ENCODE assay signal across 18 cellular contexts in genomic region chr20:57985278-57985677, GRCh38.
DNase-seq lines count a peak whose midpoint lies in the region; ATAC-seq, FAIRE-seq and TF ChIP-seq lines count a peak whose summit lies in the region.
"Had no signal": no experiment of that assay in that cellular context is flagged by ENCODE, and none has a peak within 500 bp of the region (broad histone marks: within the 10 kb centered on the region; RNA-seq: fewer than 3 reads in every experiment).

No MANE protein-coding gene starts in this region.

- SMC1A ChIA-PET in GM12878 (lab: Charles Lee; ENCODE audit: uncharacterized antibody, unreplicated experiment), result interaction anchor here (0.6 kb wide), 1 partner anchor 385 kb away, joined by 3 read pairs; no protein-coding TSS in a partner anchor

- intact Hi-C loops in GM12878 (cut with micrococcal nuclease; ENCODE audit: unreplicated experiment) (no loop called here), left ventricle myocardium inferior (cut with micrococcal nuclease) (no loop called here), sciatic nerve (cut with DNase I) (no loop called here)

- BruUV-seq in GM12878 (replicated peaks; lab: Mats Ljungman, UMichigan), result no TSS peak

- peaks cover under 1% of the 10 kb centered on the region for H3K27me3 Mint-ChIP-seq in activated CD8-positive, alpha-beta T cell treated with anti-CD3 and anti-CD28 coated beads, Interleukin-2, amount 10 ng/mL, durations not matched to agents 7 days and 5 days (ENCODE audit: low read depth)
- peaks cover 15% of the 10 kb centered on the region for H3K27me3 Mint-ChIP-seq in type B pancreatic cell

- RAD21 ChIA-PET in GM12878 (lab: Charles Lee; ENCODE audit: unreplicated experiment), result no interaction called here

- DNase-seq in HTR-8/SVneo (ENCODE audit: insufficient read length, low spot score) (no peak), GM12878 (ENCODE audit: low read depth, low spot score) (no peak), left ventricle myocardium inferior (peak; percentile 54), sciatic nerve (ENCODE audit: low spot score) (no peak), small intestine (no peak), type B pancreatic cell (ENCODE audit: extremely low spot score, unreplicated experiment) (no peak)
- no peak for DNase-seq in activated CD8-positive, alpha-beta T cell treated with anti-CD3 and anti-CD28 coated beads, Interleukin-2, amount 10 ng/mL, durations not matched to agents 7 days and 5 days
- DNase-seq: C1 segment of cervical spinal cord, NCI-H1092 treated with DMSO at 0.1 percent for 48 hours, NCI-H146, NCI-H2081, NCI-H2171 treated with DMSO at 0.1 percent for 48 hours, NCI-H446, SHP77, SK-N-SH had no signal

- no peaks in the 10 kb centered on the region for H3K9me3 ChIP-seq in GM12878 (replicated peaks; ENCODE audit: control insufficient read depth, insufficient read depth, low read length)
- no peaks in the 10 kb centered on the region for H3K9me3 ChIP-seq in left ventricle myocardium inferior (replicated peaks)
- no peaks in the 10 kb centered on the region for H3K9me3 ChIP-seq in small intestine (ENCODE audit: control insufficient read depth, low read depth)
- H3K9me3 ChIP-seq: SK-N-SH had no signal

- no peak for TF ChIP-seq EP300 in GM12878 (IDR thresholded peaks at IDR 0.05; ENCODE audit: borderline replicate concordance in 1 of 2, control insufficient read depth in 1 of 2, low read depth in 2 of 2, low read length in 2 of 2)

- no peak for TF ChIP-seq RAD21 in GM12878 (IDR thresholded peaks at IDR 0.05; ENCODE audit: insufficient read depth, low read depth, low read length)

- no peak overlapping the region for H3K4me3 ChIP-seq in GM12878
- H3K4me3 ChIP-seq in left ventricle myocardium inferior, result no peak overlapping the region
- H3K4me3 ChIP-seq in small intestine (ENCODE audit: low read depth in 1 of 2, low read length in 2 of 2), result no peak overlapping the region

- FAIRE-seq in HTR-8/SVneo (lab: Jason Lieb, UNC), result peak; percentile 62
- no peak for FAIRE-seq in GM12878 (lab: Jason Lieb, UNC)
- no peak for FAIRE-seq in small intestine (lab: Jason Lieb, UNC)
- FAIRE-seq: D721Med, RCC 7860 had no signal

- H2AFZ ChIP-seq in GM12878 (ENCODE audit: control insufficient read depth, low read depth, low read length), result no peak overlapping the region

- no peaks in the 10 kb centered on the region for H3K4me1 ChIP-seq in GM12878 (ENCODE audit: control insufficient read depth, insufficient read depth, low read length)
- H3K4me1 ChIP-seq in left ventricle myocardium inferior, result peaks cover 11% of the 10 kb centered on the region
- H3K4me1 ChIP-seq in small intestine (ENCODE audit: control insufficient read depth in 2 of 2, insufficient read depth in 1 of 2, low read depth in 1 of 2, low read length in 1 of 2), result no peaks in the 10 kb centered on the region

- H3K4me2 ChIP-seq in GM12878 (ENCODE audit: control insufficient read depth, insufficient read depth), result no peak overlapping the region
- H3K4me2 ChIP-seq: SK-N-SH had no signal

- no peak overlapping the region for H3K27ac ChIP-seq in GM12878 (ENCODE audit: control insufficient read depth, insufficient read depth)
- H3K27ac ChIP-seq in left ventricle myocardium inferior (replicated peaks), result no peak overlapping the region
- H3K27ac ChIP-seq in small intestine (ENCODE audit: low read depth in 1 of 2, low read length in 1 of 2), result no peak overlapping the region

- POLR2A ChIA-PET in GM12878 (lab: Charles Lee), result no interaction called here
- POLR2A ChIA-PET in activated CD8-positive, alpha-beta T cell treated with anti-CD3 and anti-CD28 coated beads, Interleukin-2, amount 10 ng/mL, durations not matched to agents 7 days and 5 days (lab: Charles Lee), result no interaction called here

- no peak for TF ChIP-seq CTCF in GM12878 (IDR thresholded peaks at IDR 0.05 in 2 of 3, conservative IDR thresholded peaks at IDR 0.05 in 1 of 3; ENCODE audit: control insufficient read depth in 2 of 3, extremely low read depth in 1 of 3, insufficient read depth in 1 of 3, low read depth in 3 of 3, low read length in 3 of 3)
- TF ChIP-seq CTCF in left ventricle myocardium inferior (IDR thresholded peaks at IDR 0.05; ENCODE audit: borderline replicate concordance), result no peak
- TF ChIP-seq CTCF in type B pancreatic cell (conservative IDR thresholded peaks at IDR 0.05), result no peak

- no peaks in the 10 kb centered on the region for H3K9me3 Mint-ChIP-seq in activated CD8-positive, alpha-beta T cell treated with anti-CD3 and anti-CD28 coated beads, Interleukin-2, amount 10 ng/mL, durations not matched to agents 7 days and 5 days (ENCODE audit: insufficient read depth)
- H3K9me3 Mint-ChIP-seq in type B pancreatic cell, result no peaks in the 10 kb centered on the region

- CTCF ChIA-PET in GM12878 (lab: Yijun Ruan, JAX), result no interaction called here
- CTCF ChIA-PET in activated CD8-positive, alpha-beta T cell treated with anti-CD3 and anti-CD28 coated beads, Interleukin-2, amount 10 ng/mL, durations not matched to agents 7 days and 5 days (lab: Charles Lee), result no interaction called here

- no peak overlapping the region for H3K9ac ChIP-seq in GM12878 (ENCODE audit: control insufficient read depth, insufficient read depth, low read length)
- H3K9ac ChIP-seq: SK-N-SH had no signal

- in situ Hi-C loops in GM12878 (cut with MboI), result no loop called here

- H3K36me3 Mint-ChIP-seq in activated CD8-positive, alpha-beta T cell treated with anti-CD3 and anti-CD28 coated beads, Interleukin-2, amount 10 ng/mL, durations not matched to agents 7 days and 5 days (ENCODE audit: low read depth), result no peaks in the 10 kb centered on the region
- H3K36me3 Mint-ChIP-seq in type B pancreatic cell, result no peaks in the 10 kb centered on the region

- no peak overlapping the region for H3K27ac Mint-ChIP-seq in activated CD8-positive, alpha-beta T cell treated with anti-CD3 and anti-CD28 coated beads, Interleukin-2, amount 10 ng/mL, durations not matched to agents 7 days and 5 days
- no peak overlapping the region for H3K27ac Mint-ChIP-seq in type B pancreatic cell

- H3K4me1 Mint-ChIP-seq in activated CD8-positive, alpha-beta T cell treated with anti-CD3 and anti-CD28 coated beads, Interleukin-2, amount 10 ng/mL, durations not matched to agents 7 days and 5 days (ENCODE audit: low read depth), result no peaks in the 10 kb centered on the region
- H3K4me1 Mint-ChIP-seq in type B pancreatic cell (ENCODE audit: unreplicated experiment), result peaks cover 9% of the 10 kb centered on the region

- no peak for ATAC-seq in GM12878
- ATAC-seq in sciatic nerve, result peak; percentile 65
- ATAC-seq in activated CD8-positive, alpha-beta T cell treated with anti-CD3 and anti-CD28 coated beads, Interleukin-2, amount 10 ng/mL, durations not matched to agents 7 days and 5 days, result no peak
- ATAC-seq: HCT116 had no signal

- TF ChIP-seq POLR2A in GM12878 (IDR thresholded peaks at IDR 0.05; ENCODE audit: low read depth, low read length), result no peak

- no peaks in the 10 kb centered on the region; a peak in 2 of 4 replicates for H3K27me3 ChIP-seq in GM12878 (replicated peaks in 1 of 2; ENCODE audit: control insufficient read depth in 2 of 2, insufficient read depth in 2 of 2, low read length in 1 of 2)
- peaks cover 9% of the 10 kb centered on the region for H3K27me3 ChIP-seq in left ventricle myocardium inferior (ENCODE audit: low read depth)
- H3K27me3 ChIP-seq in small intestine (ENCODE audit: control insufficient read depth in 2 of 2, insufficient read depth in 2 of 2, low read length in 2 of 2), result no peaks in the 10 kb centered on the region

- no peaks in the 10 kb centered on the region for H3K79me2 ChIP-seq in GM12878 (ENCODE audit: control insufficient read depth, insufficient read depth, low read length)

- H3K36me3 ChIP-seq in GM12878 (ENCODE audit: control insufficient read depth in 2 of 2, insufficient read depth in 2 of 2, low read length in 1 of 2) (no peaks in the 10 kb centered on the region), left ventricle myocardium inferior (no peaks in the 10 kb centered on the region), small intestine (ENCODE audit: control insufficient read depth in 2 of 2, insufficient read depth in 2 of 2, low read length in 2 of 2) (no peaks in the 10 kb centered on the region)

- no peaks in the 10 kb centered on the region for H4K20me1 ChIP-seq in GM12878 (ENCODE audit: control insufficient read depth, insufficient read depth)

- WGBS in GM12878 (ENCODE audit: insufficient coverage, insufficient replicate concordance, low lambda C conversion rate, missing lambda C conversion rate), result 20% methylated on average over 5 of the region's 5 CpGs
- 46 to 49% (median 47%) methylated on average over 5 of the region's 5 CpGs for WGBS in small intestine, 3 donors

- no peak overlapping the region for H3K4me3 Mint-ChIP-seq in activated CD8-positive, alpha-beta T cell treated with anti-CD3 and anti-CD28 coated beads, Interleukin-2, amount 10 ng/mL, durations not matched to agents 7 days and 5 days
- H3K4me3 Mint-ChIP-seq in type B pancreatic cell, result no peak overlapping the region

TF ChIP-seq in GM12878, 131 proteins besides CTCF, POLR2A, EP300 and RAD21:
- TF ChIP-seq NFXL1 (IDR thresholded peaks at IDR 0.05; ENCODE audit: borderline replicate concordance), result 0 out of 2 replicates have a peak, but pooled peaks have one; percentile 24
- no peak for TF ChIP-seq CBX5 (IDR thresholded peaks at IDR 0.05; ENCODE audit: low read depth)
- no peak for TF ChIP-seq YBX1 (IDR thresholded peaks at IDR 0.05)
